ENCODE assay signal across 13 cellular contexts in genomic region chr10:79182122-79182521, GRCh38.
DNase-seq lines count a peak whose midpoint lies in the region; TF ChIP-seq lines count a peak whose summit lies in the region.
"Had no signal": no experiment of that assay in that cellular context is flagged by ENCODE, and none has a peak within 500 bp of the region (broad histone marks: within the 10 kb centered on the region; RNA-seq: fewer than 3 reads in every experiment).

No MANE protein-coding gene starts in this region.

- in situ Hi-C loops in HAP-1 (cut with MboI; ENCODE audit: low sequenced_read_pairs), result no loop called here
- in situ Hi-C loops in KBM-7 (cut with MboI; ENCODE audit: low pct_unique_long_range_greater_than_20kb, low sequenced_read_pairs), result loop anchor here (25.0 kb wide), 1 partner anchor 1145 kb away; the partner anchor contains the start of genes POLR3A and RPS24

- H3K9me3 Mint-ChIP-seq in HFFc6, result no peaks in the 10 kb centered on the region
- H3K9me3 Mint-ChIP-seq in brain, result no peaks in the 10 kb centered on the region
- no peaks in the 10 kb centered on the region for H3K9me3 Mint-ChIP-seq in mesothelial cell of epicardium
- H3K9me3 Mint-ChIP-seq: stimulated activated memory B cell treated with anti-CD40 and anti-IgM and Interleukin-4, amounts not matched to agents 10 μg/mL and 1 μg/mL and 100 μg/mL, for 72 hours had no signal

- no peak for DNase-seq in HFFc6
- no peak for DNase-seq in mesothelial cell of epicardium (ENCODE audit: low spot score in 2 of 2, unreplicated experiment in 2 of 2)
- no peak for DNase-seq in suprapubic skin (ENCODE audit: low spot score in 2 of 2)
- no peak for DNase-seq in Karpas-422
- no peak for DNase-seq in HAP-1 (ENCODE audit: low spot score in 2 of 2)
- DNase-seq in KBM-7, result no peak
- DNase-seq: activated effector memory CD4-positive, alpha-beta T cell treated with Interleukin-2 at 50 U/mL for 16 hours; NCI-H1048; T-helper 1 cell had no signal

- H3K27me3 ChIP-seq in suprapubic skin (no peaks in the 10 kb centered on the region), Karpas-422 (ENCODE audit: low read length) (no peaks in the 10 kb centered on the region; the same call in 1 of the 2 replicates), HAP-1 (ENCODE audit: low read depth) (no peaks in the 10 kb centered on the region)
- H3K27me3 ChIP-seq: BE2C, neutrophil had no signal

- H3K27ac ChIP-seq in suprapubic skin, result peak overlapping the region; percentile 50
- no peak overlapping the region for H3K27ac ChIP-seq in Karpas-422 (ENCODE audit: low read length)
- H3K27ac ChIP-seq: neutrophil had no signal

- peaks cover 5% of the 10 kb centered on the region for H3K36me3 ChIP-seq in suprapubic skin
- H3K36me3 ChIP-seq in Karpas-422 (ENCODE audit: insufficient read depth, low read length), result no peaks in the 10 kb centered on the region
- H3K36me3 ChIP-seq in HAP-1 (replicated peaks), result no peaks in the 10 kb centered on the region
- H3K36me3 ChIP-seq: neutrophil had no signal

- H3K9me3 ChIP-seq in suprapubic skin, result no peaks in the 10 kb centered on the region
- H3K9me3 ChIP-seq in Karpas-422 (ENCODE audit: low read length), result no peaks in the 10 kb centered on the region
- no peaks in the 10 kb centered on the region for H3K9me3 ChIP-seq in HAP-1
- H3K9me3 ChIP-seq: BE2C, neutrophil had no signal

- no peak for TF ChIP-seq CTCF in HFFc6 (IDR thresholded peaks at IDR 0.05)
- no peak for TF ChIP-seq CTCF in brain (conservative IDR thresholded peaks at IDR 0.05)
- TF ChIP-seq CTCF in mesothelial cell of epicardium (IDR thresholded peaks at IDR 0.05; ENCODE audit: unreplicated experiment), result no peak
- no peak for TF ChIP-seq CTCF in suprapubic skin (IDR thresholded peaks at IDR 0.05)

- peaks cover 23% of the 10 kb centered on the region; the same call in 1 of the 2 replicates for H4K20me1 ChIP-seq in Karpas-422 (ENCODE audit: insufficient read depth, low read depth, low read length)

- H3K27ac Mint-ChIP-seq in HFFc6, result peak overlapping the region; percentile 78
- H3K27ac Mint-ChIP-seq in brain, result peak overlapping the region; percentile 71 to 91 (median 82)
- peak overlapping the region; percentile 77 for H3K27ac Mint-ChIP-seq in mesothelial cell of epicardium
- H3K27ac Mint-ChIP-seq: stimulated activated memory B cell treated with anti-CD40 and anti-IgM and Interleukin-4, amounts not matched to agents 10 μg/mL and 1 μg/mL and 100 μg/mL, for 72 hours had no signal

- peaks cover 96% of the 10 kb centered on the region for H3K4me1 ChIP-seq in suprapubic skin
- peaks cover 49% of the 10 kb centered on the region for H3K4me1 ChIP-seq in Karpas-422 (ENCODE audit: low read length)
- H3K4me1 ChIP-seq in HAP-1, result peaks cover 13% of the 10 kb centered on the region

- H2AFZ ChIP-seq in Karpas-422 (ENCODE audit: low read length), result no peak overlapping the region

- H3K4me1 Mint-ChIP-seq in HFFc6 (ENCODE audit: low read depth) (peaks cover 95% of the 10 kb centered on the region), brain (peaks cover 100% of the 10 kb centered on the region), mesothelial cell of epicardium (peaks cover 78% of the 10 kb centered on the region)
- H3K4me1 Mint-ChIP-seq: stimulated activated memory B cell treated with anti-CD40 and anti-IgM and Interleukin-4, amounts not matched to agents 10 μg/mL and 1 μg/mL and 100 μg/mL, for 72 hours had no signal

- peaks cover 11% of the 10 kb centered on the region for H3K27me3 Mint-ChIP-seq in HFFc6 (ENCODE audit: insufficient read depth)
- H3K27me3 Mint-ChIP-seq in brain, result no peaks in the 10 kb centered on the region
- no peaks in the 10 kb centered on the region for H3K27me3 Mint-ChIP-seq in mesothelial cell of epicardium (ENCODE audit: low read depth)

- H3K9me2 ChIP-seq in Karpas-422 (replicated peaks; ENCODE audit: insufficient read depth, low read length), result no peaks in the 10 kb centered on the region

- no peaks in the 10 kb centered on the region for H3K79me2 ChIP-seq in Karpas-422 (ENCODE audit: low read length)

- TF ChIP-seq POLR2A in suprapubic skin (IDR thresholded peaks at IDR 0.05), result no peak

- H3K36me3 Mint-ChIP-seq in HFFc6 (ENCODE audit: low read depth), result peaks cover 5% of the 10 kb centered on the region; the same call in 1 of the 2 replicates
- no peaks in the 10 kb centered on the region for H3K36me3 Mint-ChIP-seq in brain
- H3K36me3 Mint-ChIP-seq in mesothelial cell of epicardium, result peaks cover 4% of the 10 kb centered on the region
- H3K36me3 Mint-ChIP-seq: stimulated activated memory B cell treated with anti-CD40 and anti-IgM and Interleukin-4, amounts not matched to agents 10 μg/mL and 1 μg/mL and 100 μg/mL, for 72 hours had no signal

- no peak overlapping the region for H3K9ac ChIP-seq in Karpas-422 (ENCODE audit: low read length)

- no peak overlapping the region for H3K4me2 ChIP-seq in Karpas-422 (ENCODE audit: low read depth, low read length, poor library complexity, severe bottlenecking)

- no peak for TF ChIP-seq EP300 in suprapubic skin (IDR thresholded peaks at IDR 0.05)

- H3K4me3 ChIP-seq in suprapubic skin, result no peak overlapping the region
- no peak overlapping the region for H3K4me3 ChIP-seq in Karpas-422 (ENCODE audit: low read length)
- H3K4me3 ChIP-seq in HAP-1, result no peak overlapping the region

- no peak overlapping the region for H3K4me3 Mint-ChIP-seq in HFFc6
- no peak overlapping the region for H3K4me3 Mint-ChIP-seq in brain
- no peak overlapping the region for H3K4me3 Mint-ChIP-seq in mesothelial cell of epicardium
- H3K4me3 Mint-ChIP-seq: stimulated activated memory B cell treated with anti-CD40 and anti-IgM and Interleukin-4, amounts not matched to agents 10 μg/mL and 1 μg/mL and 100 μg/mL, for 72 hours had no signal

- WGBS in suprapubic skin, result 54% methylated on average over 7 of the region's 7 CpGs
